In genomic region chr6:39819226-39819625, GRCh38 we compare ENCODE assay signal across 18 cellular contexts. TPM values are rescaled to one million over a fixed set of nuclear protein-coding genes. Genes with fewer than 3 reads are reported as not detected.
A peak's percentile ranks its signal among the peaks of the same experiment; 100 is the strongest.
DNase-seq lines count a peak whose midpoint lies in the region; ATAC-seq, FAIRE-seq and TF ChIP-seq lines count a peak whose summit lies in the region.
"Had no signal": no experiment of that assay in that cellular context is flagged by ENCODE, and none has a peak within 500 bp of the region (broad histone marks: within the 10 kb centered on the region; RNA-seq: fewer than 3 reads in every experiment).

No MANE protein-coding gene starts in this region.

- FAIRE-seq in bronchial epithelial cell (lab: Jason Lieb, UNC) (no peak), small intestine (lab: Jason Lieb, UNC) (no peak)
- FAIRE-seq: HepG2, pancreas, urothelium cell line had no signal

- H3K27me3 ChIP-seq in bronchial epithelial cell (ENCODE audit: control insufficient read depth, insufficient read depth, low read length): peaks cover 1% of the 10 kb centered on the region
- H3K27me3 ChIP-seq in mesenchymal stem cell (ENCODE audit: control insufficient read depth in 1 of 2, insufficient read depth in 1 of 2, low read length in 2 of 2): no peaks in the 10 kb centered on the region
- H3K27me3 ChIP-seq in suprapubic skin: no peaks in the 10 kb centered on the region
- no peaks in the 10 kb centered on the region for H3K27me3 ChIP-seq in small intestine (ENCODE audit: control insufficient read depth in 2 of 2, insufficient read depth in 2 of 2, low read length in 2 of 2)
- H3K27me3 ChIP-seq: pancreas had no signal

- no peak overlapping the region for H2BK15ac ChIP-seq in mesenchymal stem cell (ENCODE audit: low read depth, poor library complexity, severe bottlenecking)

- H3K4me1 ChIP-seq in mesenchymal stem cell (ENCODE audit: control insufficient read depth, insufficient read depth, low read depth, low read length) (peaks cover 10% of the 10 kb centered on the region), suprapubic skin (peaks cover 43% of the 10 kb centered on the region), small intestine (ENCODE audit: control insufficient read depth in 2 of 2, insufficient read depth in 1 of 2, low read depth in 1 of 2, low read length in 1 of 2) (peaks cover 0 to 5% of the 10 kb centered on the region in 2 donors)
- H3K4me1 ChIP-seq: pancreas had no signal

- H3K27ac ChIP-seq in mesenchymal stem cell (ENCODE audit: low read length, poor library complexity, severe bottlenecking): no peak overlapping the region
- peak overlapping the region; percentile 89 for H3K27ac ChIP-seq in suprapubic skin
- H3K27ac ChIP-seq in small intestine (ENCODE audit: low read depth in 1 of 2, low read length in 1 of 2): peak overlapping the region in 1 of 2 donors; percentile 56
- H3K27ac ChIP-seq: pancreas had no signal

- no peaks in the 10 kb centered on the region for H3K9me3 Mint-ChIP-seq in HFFc6
- no peaks in the 10 kb centered on the region for H3K9me3 Mint-ChIP-seq in naive thymus-derived CD8-positive, alpha-beta T cell
- H3K9me3 Mint-ChIP-seq: activated B cell treated with CpG ODN at 0.5 μM for 24 hours; activated naive CD8-positive, alpha-beta T cell treated with anti-CD3 and anti-CD28 coated beads, Interleukin-2, amount 10 ng/mL, durations not matched to agents 7 days and 5 days; T-helper 1 cell treated with Interleukin-12 subunit alpha and Interleukin-12 subunit beta and Interleukin-4 antibody, amounts not matched to agents 30 μg/mL and 1 μg/mL, for 36 hours had no signal

- H3K36me3 Mint-ChIP-seq in HFFc6 (ENCODE audit: low read depth) (no peaks in the 10 kb centered on the region), T-helper 17 cell (ENCODE audit: low read depth) (no peaks in the 10 kb centered on the region)
- no peaks in the 10 kb centered on the region for H3K36me3 Mint-ChIP-seq in naive thymus-derived CD8-positive, alpha-beta T cell
- H3K36me3 Mint-ChIP-seq: activated naive CD8-positive, alpha-beta T cell treated with anti-CD3 and anti-CD28 coated beads, Interleukin-2, amount 10 ng/mL, durations not matched to agents 7 days and 5 days had no signal

- no peak overlapping the region for H2AFZ ChIP-seq in mesenchymal stem cell (ENCODE audit: low read depth, low read length)

- H3K4me1 Mint-ChIP-seq in HFFc6 (ENCODE audit: low read depth): peaks cover 47% of the 10 kb centered on the region; the same call in 1 of the 2 replicates
- no peaks in the 10 kb centered on the region for H3K4me1 Mint-ChIP-seq in T-helper 17 cell
- no peaks in the 10 kb centered on the region for H3K4me1 Mint-ChIP-seq in naive thymus-derived CD8-positive, alpha-beta T cell
- H3K4me1 Mint-ChIP-seq: activated B cell treated with CpG ODN at 0.5 μM for 24 hours; activated naive CD8-positive, alpha-beta T cell treated with anti-CD3 and anti-CD28 coated beads, Interleukin-2, amount 10 ng/mL, durations not matched to agents 7 days and 5 days had no signal

- H3K27me3 Mint-ChIP-seq in HFFc6 (ENCODE audit: insufficient read depth) (peaks cover 2% of the 10 kb centered on the region), T-helper 17 cell (peaks cover 21% of the 10 kb centered on the region)
- peaks cover 0 to 8% (median 0%) of the 10 kb centered on the region in 5 donors for H3K27me3 Mint-ChIP-seq in naive thymus-derived CD8-positive, alpha-beta T cell

- TF ChIP-seq CTCF in HFFc6 (IDR thresholded peaks at IDR 0.05): no peak
- no peak for TF ChIP-seq CTCF in bronchial epithelial cell (IDR thresholded peaks at IDR 0.05; ENCODE audit: insufficient read depth, low read length, severe bottlenecking)
- TF ChIP-seq CTCF in suprapubic skin (IDR thresholded peaks at IDR 0.05): no peak

- H4K91ac ChIP-seq in mesenchymal stem cell (ENCODE audit: low read length): peak overlapping the region; percentile 9

- H3K27ac Mint-ChIP-seq in HFFc6: peak overlapping the region; percentile 29; the same call in 1 of the 2 replicates
- no peak overlapping the region for H3K27ac Mint-ChIP-seq in T-helper 17 cell
- no peak overlapping the region for H3K27ac Mint-ChIP-seq in naive thymus-derived CD8-positive, alpha-beta T cell
- H3K27ac Mint-ChIP-seq: activated B cell treated with CpG ODN at 0.5 μM for 24 hours; activated naive CD8-positive, alpha-beta T cell treated with anti-CD3 and anti-CD28 coated beads, Interleukin-2, amount 10 ng/mL, durations not matched to agents 7 days and 5 days; T-helper 1 cell treated with Interleukin-12 subunit alpha and Interleukin-12 subunit beta and Interleukin-4 antibody, amounts not matched to agents 30 μg/mL and 1 μg/mL, for 36 hours had no signal

- no peak overlapping the region for H2AK5ac ChIP-seq in mesenchymal stem cell (ENCODE audit: low read length, severe bottlenecking)

- H3K79me1 ChIP-seq in mesenchymal stem cell (replicated peaks; ENCODE audit: low read length, poor library complexity, severe bottlenecking): peaks cover 15% of the 10 kb centered on the region

- H3K9me3 ChIP-seq in mesenchymal stem cell (ENCODE audit: control insufficient read depth, low read length) (no peaks in the 10 kb centered on the region), suprapubic skin (no peaks in the 10 kb centered on the region), T-helper 17 cell (ENCODE audit: control insufficient read depth, low read length, poor library complexity, severe bottlenecking) (no peaks in the 10 kb centered on the region), small intestine (ENCODE audit: control insufficient read depth, low read depth) (no peaks in the 10 kb centered on the region)
- H3K9me3 ChIP-seq: pancreas had no signal

- H2BK5ac ChIP-seq in mesenchymal stem cell (ENCODE audit: low read depth, low read length, poor library complexity, severe bottlenecking): no peak overlapping the region

- DNase-seq in HFFc6 (no peak), bronchial epithelial cell (ENCODE audit: low read depth) (peak; percentile 10), mesenchymal stem cell (peak; percentile 47), suprapubic skin (ENCODE audit: low spot score in 2 of 2) (no peak), T-helper 17 cell (no peak), small intestine (no peak), NOMO-1 (lab: John Stamatoyannopoulos, UW; ENCODE audit: unreplicated experiment in 2 of 2) (no peak)
- DNase-seq in naive thymus-derived CD8-positive, alpha-beta T cell: no peak
- DNase-seq: activated B cell treated with CpG ODN at 0.5 μM for 24 hours; activated naive CD8-positive, alpha-beta T cell treated with anti-CD3 and anti-CD28 coated beads, Interleukin-2, amount 10 ng/mL, durations not matched to agents 7 days and 5 days; COR-L47; effector memory CD4-positive, alpha-beta T cell; NCI-H1930; NCI-H446 treated with DMSO at 0.1 percent for 48 hours; pancreas had no signal

- H3K9ac ChIP-seq in mesenchymal stem cell (ENCODE audit: low read length): peak overlapping the region; percentile 23

- ATAC-seq in T-helper 17 cell: no peak
- no peak for ATAC-seq in naive thymus-derived CD8-positive, alpha-beta T cell
- ATAC-seq: HepG2 had no signal

- peak overlapping the region in 1 of 2 experiments; percentile 34 for H3K23ac ChIP-seq in mesenchymal stem cell (ENCODE audit: low read length in 2 of 2)

- peak overlapping the region; percentile 44 to 83 for H3K18ac ChIP-seq in mesenchymal stem cell (ENCODE audit: low read depth in 1 of 2, low read length in 2 of 2)

- peak overlapping the region; percentile 82 for H2BK120ac ChIP-seq in mesenchymal stem cell (ENCODE audit: low read depth, low read length)

- H3K36me3 ChIP-seq in bronchial epithelial cell (ENCODE audit: control insufficient read depth, insufficient read depth, low read length) (no peaks in the 10 kb centered on the region), mesenchymal stem cell (ENCODE audit: control insufficient read depth in 1 of 2, insufficient read depth in 2 of 2, low read depth in 1 of 2, low read length in 2 of 2) (no peaks in the 10 kb centered on the region), suprapubic skin (no peaks in the 10 kb centered on the region), small intestine (ENCODE audit: control insufficient read depth in 2 of 2, insufficient read depth in 2 of 2, low read length in 2 of 2) (no peaks in the 10 kb centered on the region)
- H3K36me3 ChIP-seq: pancreas had no signal

- no peak overlapping the region for H3K14ac ChIP-seq in mesenchymal stem cell (ENCODE audit: low read length in 2 of 2)

- H3K4me3 Mint-ChIP-seq in HFFc6 (no peak overlapping the region; the same call in 1 of the 2 replicates), T-helper 17 cell (no peak overlapping the region)
- no peak overlapping the region for H3K4me3 Mint-ChIP-seq in naive thymus-derived CD8-positive, alpha-beta T cell
- H3K4me3 Mint-ChIP-seq: activated B cell treated with CpG ODN at 0.5 μM for 24 hours; activated naive CD8-positive, alpha-beta T cell treated with anti-CD3 and anti-CD28 coated beads, Interleukin-2, amount 10 ng/mL, durations not matched to agents 7 days and 5 days; T-helper 1 cell treated with Interleukin-12 subunit alpha and Interleukin-12 subunit beta and Interleukin-4 antibody, amounts not matched to agents 30 μg/mL and 1 μg/mL, for 36 hours had no signal

- peak overlapping the region; percentile 5 to 32 for H3K4ac ChIP-seq in mesenchymal stem cell (ENCODE audit: low read depth in 1 of 2, low read length in 2 of 2)

- H4K8ac ChIP-seq in mesenchymal stem cell (ENCODE audit: low read length): peak overlapping the region; percentile 21

- TF ChIP-seq EP300 in suprapubic skin (IDR thresholded peaks at IDR 0.05): no peak

- H2BK12ac ChIP-seq in mesenchymal stem cell (ENCODE audit: low read length in 2 of 2): peak overlapping the region; percentile 44 to 75

- H3K4me3 ChIP-seq in bronchial epithelial cell (ENCODE audit: low read depth, low read length) (no peak overlapping the region), mesenchymal stem cell (ENCODE audit: insufficient read depth in 1 of 2, low read depth in 1 of 2, low read length in 2 of 2) (peak overlapping the region in 1 of 2 experiments; percentile 36), suprapubic skin (no peak overlapping the region), small intestine (ENCODE audit: low read depth in 1 of 2, low read length in 2 of 2) (no peak overlapping the region)
- H3K4me3 ChIP-seq: pancreas had no signal

- 100% methylated on average over 1 of the region's 1 CpG for WGBS in mesenchymal stem cell
- WGBS in suprapubic skin: 70% methylated on average over 1 of the region's 1 CpG
- whole genome bisulfite sequencing in small intestine, 3 donors: 60 to 89% (median 88%) methylated on average over 1 of the region's 1 CpG

- POLR2A ChIA-PET in naive thymus-derived CD8-positive, alpha-beta T cell (lab: Charles Lee): no interaction called here

- no peak overlapping the region for H3K4me2 ChIP-seq in mesenchymal stem cell (ENCODE audit: low read length, poor library complexity, severe bottlenecking)

- no peak for TF ChIP-seq POLR2A in suprapubic skin (IDR thresholded peaks at IDR 0.05)

RNA-seq across cellular contexts. Expression of gene DAAM2, which starts 27.1 kb away (rescaled TPM):
- 1 to 10 TPM; 2.2 to 9.0 (median 8.0) TPM for total RNA-seq in HFFc6 (2021; fragmentation: NEBNext Ultra II Directional; extraction: Animal tissue kit (Norgen Biotek cat#: 25700))
- under 0.01 and 0.13 TPM in 2 replicates for total RNA-seq in bronchial epithelial cell
- 36.4 TPM for polyA plus RNA-seq in mesenchymal stem cell (2013, experiment 1 of 2)
- polyA plus RNA-seq in mesenchymal stem cell (2013, experiment 2 of 2): 35.2 TPM
- 10 to 100 TPM in 2 of 4 donors, 1 to 10 TPM in 2; 4.7 to 17.6 (median 9.9) TPM for total RNA-seq in suprapubic skin
- not detected for total RNA-seq in T-helper 17 cell
- polyA plus RNA-seq in small intestine: 10 to 100 TPM in 1 of 3 donors, 1 to 10 TPM in 1, under 1 TPM in 1; 0.89 to 12.9 (median 7.0) TPM
- total RNA-seq in naive thymus-derived CD8-positive, alpha-beta T cell: not detected
- polyA plus RNA-seq in naive thymus-derived CD8-positive, alpha-beta T cell: not detected
- total RNA-seq: activated B cell treated with CpG ODN at 0.5 μM for 24 hours; activated naive CD8-positive, alpha-beta T cell treated with anti-CD3 and anti-CD28 coated beads, Interleukin-2, amount 10 ng/mL, durations not matched to agents 7 days and 5 days; HepG2 had no signal

Comparison
In these comparisons a context has a peak if more than half of its experiments do, and no peak if none do; other contexts are left out.
1. DNase-seq: peak in bronchial epithelial cell (single experiment) and mesenchymal stem cell (single experiment); none in HFFc6 (single experiment), suprapubic skin (0 of 2), T-helper 17 cell (0 of 3), small intestine (single experiment), naive thymus-derived CD8-positive, alpha-beta T cell (0 of 10) and NOMO-1 (0 of 2).